In the genomic region with DNA sequence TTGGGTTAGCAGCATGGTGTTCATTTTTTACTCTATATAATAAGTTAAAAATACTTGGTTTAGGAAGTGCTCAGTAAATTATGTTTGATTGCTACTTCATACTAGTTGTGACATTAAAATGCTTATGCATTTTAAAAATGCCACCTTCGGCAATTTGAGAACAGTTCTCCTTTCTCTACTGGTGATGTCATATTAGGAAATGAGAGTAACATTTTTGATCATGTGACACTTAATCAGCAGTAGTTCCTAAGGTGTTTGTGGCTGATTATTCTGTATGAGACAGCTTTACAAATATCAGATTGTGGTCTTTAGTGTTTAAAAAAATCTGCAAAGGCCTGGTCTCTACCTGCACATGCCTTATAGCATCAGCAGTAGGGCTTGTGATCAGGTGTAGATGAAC, we compare ENCODE assay signal across 10 cellular contexts. TPM values are rescaled to one million over a fixed set of nuclear protein-coding genes. Genes with fewer than 3 reads are reported as not detected.
DNase-seq lines count a peak whose midpoint lies in the region; ATAC-seq and TF ChIP-seq lines count a peak whose summit lies in the region.
"Had no signal": no experiment of that assay in that cellular context is flagged by ENCODE, and none has a peak within 500 bp of the region (broad histone marks: within the 10 kb centered on the region; RNA-seq: fewer than 3 reads in every experiment).

No MANE protein-coding gene starts in this region.

- CTCF ChIA-PET in activated naive CD4-positive, alpha-beta T cell treated with anti-CD3 and anti-CD28 coated beads, Interleukin-2, amount 10 ng/mL, durations not matched to agents 7 days and 5 days (lab: Charles Lee) = interaction anchor here (1.3 kb wide), 1 partner anchor 55 kb away, joined by 3 read pairs; the partner anchor contains the start of gene NAPB

- H3K4me3 Mint-ChIP-seq in activated naive CD4-positive, alpha-beta T cell treated with anti-CD3 and anti-CD28 coated beads, Interleukin-2, amount 10 ng/mL, durations not matched to agents 7 days and 5 days = no peak overlapping the region
- peak overlapping the region; percentile 43 for H3K4me3 Mint-ChIP-seq in stimulated activated effector memory CD8-positive, alpha-beta T cell treated with anti-CD3 and anti-CD28 coated beads, Interleukin-12 subunit alpha, Interleukin-12 subunit beta, amount 100 ng/mL, for 72 hours

- peak; percentile 35 for ATAC-seq in stimulated activated effector memory CD8-positive, alpha-beta T cell treated with anti-CD3 and anti-CD28 coated beads, Interleukin-12 subunit alpha, Interleukin-12 subunit beta, amount 100 ng/mL, for 72 hours
- no peak for ATAC-seq in GM19023 (IDR thresholded peaks at IDR 0.05; ENCODE audit: unreplicated experiment)
- no peak for ATAC-seq in GM21619 (IDR thresholded peaks at IDR 0.05; ENCODE audit: unreplicated experiment)

- DNase-seq in activated naive CD4-positive, alpha-beta T cell treated with anti-CD3 and anti-CD28 coated beads, Interleukin-2, amount 10 ng/mL, durations not matched to agents 7 days and 5 days = no peak
- DNase-seq in activated naive CD4-positive, alpha-beta T cell treated with Interleukin-2 at 50 U/mL for 16 hours = no peak
- DNase-seq in OCI-M1 (lab: John Stamatoyannopoulos, UW) (peak; percentile 78), dorsolateral prefrontal cortex (no peak), NCI-H2196 treated with DMSO at 0.1 percent for 48 hours (lab: John Stamatoyannopoulos, UW; ENCODE audit: unreplicated experiment) (no peak)
- DNase-seq in stimulated activated effector memory CD8-positive, alpha-beta T cell treated with anti-CD3 and anti-CD28 coated beads, Interleukin-12 subunit alpha, Interleukin-12 subunit beta, amount 100 ng/mL, for 72 hours (ENCODE audit: low spot score in 2 of 2) = no peak
- DNase-seq: head of caudate nucleus, NCI-H1417 treated with DMSO at 0.1 percent for 48 hours had no signal

- H3K27ac Mint-ChIP-seq in activated naive CD4-positive, alpha-beta T cell treated with anti-CD3 and anti-CD28 coated beads, Interleukin-2, amount 10 ng/mL, durations not matched to agents 7 days and 5 days = peak overlapping the region; percentile 39
- peak overlapping the region; percentile 89 for H3K27ac Mint-ChIP-seq in stimulated activated effector memory CD8-positive, alpha-beta T cell treated with anti-CD3 and anti-CD28 coated beads, Interleukin-12 subunit alpha, Interleukin-12 subunit beta, amount 100 ng/mL, for 72 hours

- no peaks in the 10 kb centered on the region for H3K9me3 Mint-ChIP-seq in activated naive CD4-positive, alpha-beta T cell treated with anti-CD3 and anti-CD28 coated beads, Interleukin-2, amount 10 ng/mL, durations not matched to agents 7 days and 5 days
- H3K9me3 Mint-ChIP-seq in stimulated activated effector memory CD8-positive, alpha-beta T cell treated with anti-CD3 and anti-CD28 coated beads, Interleukin-12 subunit alpha, Interleukin-12 subunit beta, amount 100 ng/mL, for 72 hours = no peaks in the 10 kb centered on the region

- no peak for TF ChIP-seq CTCF in dorsolateral prefrontal cortex (IDR thresholded peaks at IDR 0.05 in 54 of 56, conservative IDR thresholded peaks at IDR 0.05 in 2 of 56; ENCODE audit: low read depth in 1 of 56, partially characterized antibody in 56 of 56)

- H3K36me3 Mint-ChIP-seq in activated naive CD4-positive, alpha-beta T cell treated with anti-CD3 and anti-CD28 coated beads, Interleukin-2, amount 10 ng/mL, durations not matched to agents 7 days and 5 days = peaks cover 41% of the 10 kb centered on the region
- H3K36me3 Mint-ChIP-seq in stimulated activated effector memory CD8-positive, alpha-beta T cell treated with anti-CD3 and anti-CD28 coated beads, Interleukin-12 subunit alpha, Interleukin-12 subunit beta, amount 100 ng/mL, for 72 hours = peaks cover 92% of the 10 kb centered on the region

- H3K4me1 Mint-ChIP-seq in activated naive CD4-positive, alpha-beta T cell treated with anti-CD3 and anti-CD28 coated beads, Interleukin-2, amount 10 ng/mL, durations not matched to agents 7 days and 5 days = peaks cover 46% of the 10 kb centered on the region
- peaks cover 46% of the 10 kb centered on the region for H3K4me1 Mint-ChIP-seq in stimulated activated effector memory CD8-positive, alpha-beta T cell treated with anti-CD3 and anti-CD28 coated beads, Interleukin-12 subunit alpha, Interleukin-12 subunit beta, amount 100 ng/mL, for 72 hours

- peaks cover 4% of the 10 kb centered on the region for H3K27me3 Mint-ChIP-seq in activated naive CD4-positive, alpha-beta T cell treated with anti-CD3 and anti-CD28 coated beads, Interleukin-2, amount 10 ng/mL, durations not matched to agents 7 days and 5 days

- intact Hi-C loops in dorsolateral prefrontal cortex (cut with DNase I) = no loop called here

- peak overlapping the region in 22 of 59 donors; percentile 2 to 41 (median 20) for H3K4me3 ChIP-seq in dorsolateral prefrontal cortex

- peak overlapping the region in 34 of 59 donors; percentile 1 to 62 (median 20) for H3K27ac ChIP-seq in dorsolateral prefrontal cortex

- no peaks in the 10 kb centered on the region for H3K27me3 ChIP-seq in dorsolateral prefrontal cortex

RNA-seq across cellular contexts. Expression of gene GZF1, which starts 4.4 kb away (rescaled TPM):
- 10 to 100 TPM; 16.7 to 45.4 (median 26.8) TPM for total RNA-seq in dorsolateral prefrontal cortex

RNA-seq across cellular contexts. Expression of gene NXT1, which starts 15.8 kb away (rescaled TPM):
- 10 to 100 TPM in 4 of 120 experiments, 1 to 10 TPM in 116; 3.2 to 13.1 (median 6.7) TPM for total RNA-seq in dorsolateral prefrontal cortex

RNA-seq across cellular contexts. Expression of gene NAPB, which starts 54.9 kb away (rescaled TPM):
- 100 to 1,000 TPM in 116 of 120 experiments, 10 to 100 TPM in 4; 68.5 to 495 (median 303) TPM for total RNA-seq in dorsolateral prefrontal cortex
